11 cellular contexts compared by ENCODE assay signal in the genomic region with DNA sequence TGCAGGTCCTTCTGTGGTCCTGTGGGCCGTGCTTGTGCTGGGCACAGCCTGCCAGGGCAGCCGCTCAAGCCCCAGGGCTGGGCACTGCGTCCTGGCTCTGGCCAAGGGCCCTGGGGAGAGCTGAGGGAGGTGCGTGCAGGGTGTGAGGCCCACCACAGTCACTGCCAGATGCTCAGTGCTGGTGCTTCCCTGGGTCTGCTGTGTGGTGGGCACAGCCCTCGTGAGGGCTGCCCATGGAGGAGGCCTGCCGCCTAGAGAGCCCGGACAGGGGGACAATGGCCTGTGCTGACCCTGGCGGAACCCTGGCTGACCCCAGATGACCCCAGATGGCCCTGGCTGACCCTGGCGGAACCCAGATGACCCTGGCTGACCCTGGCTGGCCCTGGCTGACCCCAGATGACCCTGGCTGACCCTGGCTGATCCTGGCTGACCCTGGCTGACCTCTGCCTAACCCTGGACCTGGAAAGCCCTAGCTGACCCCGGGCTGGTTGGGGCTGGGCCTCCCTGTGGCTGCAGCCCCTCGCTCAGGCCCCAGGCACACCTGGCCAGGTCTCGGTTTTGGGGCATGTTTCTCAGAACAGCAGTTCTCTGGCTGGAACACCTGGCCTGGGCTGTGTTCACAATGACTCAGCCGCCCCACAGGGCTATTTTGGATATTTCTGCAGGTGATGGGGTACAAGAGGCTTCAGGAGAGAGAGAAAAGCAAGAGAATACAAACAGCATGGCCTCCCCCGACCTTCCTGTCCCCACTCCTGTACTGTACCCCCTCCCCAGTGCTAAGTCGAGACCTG.
A peak's percentile ranks its signal among the peaks of the same experiment; 100 is the strongest.
DNase-seq lines count a peak whose midpoint lies in the region; ATAC-seq and TF ChIP-seq lines count a peak whose summit lies in the region.
"Had no signal": no experiment of that assay in that cellular context is flagged by ENCODE, and none has a peak within 500 bp of the region (broad histone marks: within the 10 kb centered on the region; RNA-seq: fewer than 3 reads in every experiment).

No MANE protein-coding gene starts in this region.

- DNase-seq in GM06990 (ENCODE audit: extremely low read depth, insufficient read length) (peak; percentile 80), germinal center (ENCODE audit: low spot score) (peak; percentile 42), NCI-H1105 treated with DMSO at 0.1 percent for 48 hours (lab: John Stamatoyannopoulos, UW) (no peak), nucleus accumbens (lab: John Stamatoyannopoulos, UW) (no peak), DMS 273 (lab: John Stamatoyannopoulos, UW; ENCODE audit: unreplicated experiment) (no peak)
- DNase-seq: activated CD8-positive, alpha-beta memory T cell treated with anti-CD3 and anti-CD28 coated beads, Interleukin-2, amount 10 ng/mL, durations not matched to agents 7 days and 5 days; BE2C; NCI-H2171 treated with DMSO at 0.1 percent for 48 hours had no signal

- no peak overlapping the region for H3K4me3 ChIP-seq in GM06990 (replicated peaks; ENCODE audit: low read depth, low read length)

- H3K27me3 ChIP-seq in GM06990 (replicated peaks; ENCODE audit: control insufficient read depth, insufficient read depth, low read length), result no peaks in the 10 kb centered on the region
- H3K27me3 ChIP-seq: BE2C had no signal

- TF ChIP-seq CTCF in GM06990 (IDR thresholded peaks at IDR 0.05; ENCODE audit: insufficient read depth, low read length, poor library complexity, severe bottlenecking), result no peak

- ATAC-seq in GM19467 (IDR thresholded peaks at IDR 0.05; ENCODE audit: unreplicated experiment) (peak; percentile 41), HG03159 (IDR thresholded peaks at IDR 0.05; ENCODE audit: unreplicated experiment) (peak; percentile 54), GM19023 (IDR thresholded peaks at IDR 0.05; ENCODE audit: unreplicated experiment) (no peak)
- ATAC-seq: activated CD8-positive, alpha-beta memory T cell treated with anti-CD3 and anti-CD28 coated beads, Interleukin-2, amount 10 ng/mL, durations not matched to agents 7 days and 5 days had no signal

- no peaks in the 10 kb centered on the region for H3K36me3 ChIP-seq in GM06990 (ENCODE audit: control insufficient read depth, insufficient read depth, low read length)
- H3K36me3 ChIP-seq: BE2C had no signal

Comparison
In these comparisons a context has a peak if more than half of its experiments do, and no peak if none do; other contexts are left out.
1. DNase-seq: peak in GM06990 (single experiment) and germinal center (single experiment); none in NCI-H1105 treated with DMSO at 0.1 percent for 48 hours (single experiment), nucleus accumbens (0 of 56) and DMS 273 (single experiment).